In the genomic region with DNA sequence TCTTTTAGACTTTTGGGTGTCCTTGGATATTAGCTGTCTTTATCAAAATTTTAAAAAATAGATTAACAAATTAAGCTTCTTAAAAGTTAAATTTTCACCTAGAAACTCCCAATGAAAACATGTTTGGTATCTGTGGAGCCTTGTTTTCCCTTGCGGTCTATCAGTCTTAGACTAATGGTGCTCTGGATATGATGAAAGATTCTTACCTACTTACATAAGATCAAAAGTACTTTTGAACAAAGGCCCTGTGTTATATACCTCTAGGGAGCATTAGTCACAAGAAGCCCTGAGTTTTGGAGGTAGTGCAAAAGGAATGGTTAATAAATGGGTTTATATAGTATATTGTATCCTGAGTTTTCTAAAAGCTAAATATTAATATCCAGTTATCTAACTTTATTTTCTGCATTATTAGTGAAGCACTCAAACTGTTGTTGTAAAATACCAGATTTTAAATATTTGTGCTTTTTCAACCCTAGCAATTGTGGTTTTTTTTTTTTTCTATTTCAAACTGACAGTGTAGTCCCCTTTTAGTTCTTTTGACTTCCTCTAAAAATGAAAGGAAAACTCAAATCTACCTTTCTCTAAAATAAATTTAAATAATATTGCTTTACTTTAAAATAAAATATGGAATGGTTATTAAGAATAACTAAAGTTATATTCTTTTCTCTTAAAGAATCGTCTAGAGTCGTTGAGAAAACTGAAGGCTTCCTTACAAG, we compare ENCODE assay signal across 10 cellular contexts. TPM values are rescaled to one million over a fixed set of nuclear protein-coding genes. Genes with fewer than 3 reads are reported as not detected.
DNase-seq lines count a peak whose midpoint lies in the region; ATAC-seq and TF ChIP-seq lines count a peak whose summit lies in the region.
"Had no signal": no experiment of that assay in that cellular context is flagged by ENCODE, and none has a peak within 500 bp of the region (broad histone marks: within the 10 kb centered on the region; RNA-seq: fewer than 3 reads in every experiment).

No MANE protein-coding gene starts in this region.

- no peak for DNase-seq in activated T-cell treated with anti-CD3 and anti-CD28 coated beads, Interleukin-2, amount 50 U/mL, for 72 hours
- DNase-seq in activated T-cell treated with anti-CD3 and anti-CD28 coated beads for 4 hours (no peak), T-helper 17 cell (no peak), fibroblast of the aortic adventitia (ENCODE audit: low read depth) (peak; percentile 55), stromal cell of bone marrow (ENCODE audit: low read depth) (peak; percentile 14), Kasumi-1 (lab: John Stamatoyannopoulos, UW) (no peak), NCI-H526 treated with DMSO at 0.1 percent for 48 hours (lab: John Stamatoyannopoulos, UW) (no peak), OCI-M1 (lab: John Stamatoyannopoulos, UW) (no peak)
- DNase-seq: left lung, NCI-H526 had no signal

- no peaks in the 10 kb centered on the region for H3K9me3 ChIP-seq in T-helper 17 cell (ENCODE audit: control insufficient read depth, low read length, poor library complexity, severe bottlenecking)
- H3K9me3 ChIP-seq: left lung had no signal

- ATAC-seq in activated T-cell treated with anti-CD3 and anti-CD28 coated beads, Interleukin-2, amount 50 U/mL, for 72 hours (replicated peaks in 1 of 2), result peak; percentile 66 to 77
- peak; percentile 75 for ATAC-seq in T-helper 17 cell
- ATAC-seq: left lung had no signal

- H3K36me3 Mint-ChIP-seq in activated T-cell treated with anti-CD3 and anti-CD28 coated beads, Interleukin-2, amount 50 U/mL, for 72 hours (ENCODE audit: insufficient read depth in 2 of 2), result peaks cover 10 to 66% of the 10 kb centered on the region in 2 donors
- peaks cover 2% of the 10 kb centered on the region for H3K36me3 Mint-ChIP-seq in T-helper 17 cell (ENCODE audit: low read depth)

- no peak overlapping the region for H3K4me3 ChIP-seq in fibroblast of the aortic adventitia (ENCODE audit: low read depth, low read length)
- H3K4me3 ChIP-seq: left lung had no signal

- no peaks in the 10 kb centered on the region for H3K9me3 Mint-ChIP-seq in activated T-cell treated with anti-CD3 and anti-CD28 coated beads, Interleukin-2, amount 50 U/mL, for 72 hours

- no peak for TF ChIP-seq CTCF in fibroblast of the aortic adventitia (IDR thresholded peaks at IDR 0.05; ENCODE audit: insufficient read depth, low read length)

- H3K4me3 Mint-ChIP-seq in activated T-cell treated with anti-CD3 and anti-CD28 coated beads, Interleukin-2, amount 50 U/mL, for 72 hours, result peak overlapping the region; percentile 34 to 72
- H3K4me3 Mint-ChIP-seq in T-helper 17 cell, result peak overlapping the region; percentile 83

- peak overlapping the region; percentile 85 for H3K27ac Mint-ChIP-seq in activated T-cell treated with anti-CD3 and anti-CD28 coated beads, Interleukin-2, amount 50 U/mL, for 72 hours
- peak overlapping the region; percentile 79 for H3K27ac Mint-ChIP-seq in T-helper 17 cell

- peaks cover 60% of the 10 kb centered on the region for H3K4me1 Mint-ChIP-seq in activated T-cell treated with anti-CD3 and anti-CD28 coated beads, Interleukin-2, amount 50 U/mL, for 72 hours (ENCODE audit: low read depth)
- H3K4me1 Mint-ChIP-seq in T-helper 17 cell, result peaks cover 19% of the 10 kb centered on the region

- H3K27me3 Mint-ChIP-seq in activated T-cell treated with anti-CD3 and anti-CD28 coated beads, Interleukin-2, amount 50 U/mL, for 72 hours (ENCODE audit: low read depth), result no peaks in the 10 kb centered on the region
- H3K27me3 Mint-ChIP-seq in T-helper 17 cell, result no peaks in the 10 kb centered on the region

RNA-seq across cellular contexts. Expression of gene NDC80, which starts 18.1 kb away (rescaled TPM):
- 100 to 1,000 TPM in 1 of 2 donors, 10 to 100 TPM in 1; 82.0 to 113 TPM for total RNA-seq in activated T-cell treated with anti-CD3 and anti-CD28 coated beads, Interleukin-2, amount 50 U/mL, for 72 hours
- total RNA-seq in T-helper 17 cell, result 1 to 10 TPM; 8.2 to 9.6 TPM
- total RNA-seq in fibroblast of the aortic adventitia (ENCODE audit: low replicate concordance), result 5.0 and 43.5 TPM in 2 replicates

RNA-seq across cellular contexts. Expression of gene METTL4, which starts 18.2 kb away (rescaled TPM):
- total RNA-seq in activated T-cell treated with anti-CD3 and anti-CD28 coated beads, Interleukin-2, amount 50 U/mL, for 72 hours, result 10 to 100 TPM; 23.1 to 28.3 TPM
- 10 to 100 TPM; 13.7 to 14.1 TPM for total RNA-seq in T-helper 17 cell
- total RNA-seq in fibroblast of the aortic adventitia (ENCODE audit: low replicate concordance), result 10.7 and 22.1 TPM in 2 replicates

Comparison
In these comparisons a context has a peak if more than half of its experiments do, and no peak if none do; other contexts are left out.
1. DNase-seq: peak in fibroblast of the aortic adventitia (single experiment) and stromal cell of bone marrow (single experiment); none in activated T-cell treated with anti-CD3 and anti-CD28 coated beads, Interleukin-2, amount 50 U/mL, for 72 hours (0 of 2), activated T-cell treated with anti-CD3 and anti-CD28 coated beads for 4 hours (single experiment), T-helper 17 cell (0 of 3), Kasumi-1 (0 of 2), NCI-H526 treated with DMSO at 0.1 percent for 48 hours (single experiment) and OCI-M1 (single experiment).